In genomic region chr4:74174421-74174820, GRCh38 we compare ENCODE assay signal across 8 cellular contexts.
"Had no signal": no experiment of that assay in that cellular context is flagged by ENCODE, and none has a peak within 500 bp of the region (broad histone marks: within the 10 kb centered on the region; RNA-seq: fewer than 3 reads in every experiment).

No MANE protein-coding gene starts in this region.

- H3K4me3 ChIP-seq: GM12878 had no signal

- ATAC-seq: GM12878 had no signal

- FAIRE-seq: G401.6, GM12878, GM12891, GM12892, GM18507, GM19239 had no signal

- DNase-seq: GDM1, GF-D8 had no signal
